27 cellular contexts compared by ENCODE assay signal in the genomic region with DNA sequence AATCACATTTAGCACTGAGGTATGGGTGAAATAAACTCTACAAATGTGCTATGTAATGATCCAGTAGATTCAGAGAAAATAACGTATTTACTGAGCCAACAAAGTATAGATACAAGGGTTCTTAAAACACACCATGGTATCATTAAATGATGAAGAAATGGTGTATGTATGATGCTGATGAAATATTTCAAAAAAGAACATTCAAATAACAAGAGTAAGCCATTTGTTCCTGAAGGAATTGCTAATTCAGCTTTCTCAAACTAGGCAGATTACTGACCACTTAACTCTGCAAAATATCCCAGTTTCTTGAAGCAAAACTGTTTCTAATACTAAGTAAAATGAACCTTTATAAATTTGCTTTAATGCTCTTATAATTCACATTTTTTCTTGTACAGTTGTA.
DNase-seq lines count a peak whose midpoint lies in the region; ATAC-seq, FAIRE-seq and TF ChIP-seq lines count a peak whose summit lies in the region.
"Had no signal": no experiment of that assay in that cellular context is flagged by ENCODE, and none has a peak within 500 bp of the region (broad histone marks: within the 10 kb centered on the region; RNA-seq: fewer than 3 reads in every experiment).

No MANE protein-coding gene starts in this region.

- H3K27me3 ChIP-seq in astrocyte (ENCODE audit: insufficient read depth, low read length): no peaks in the 10 kb centered on the region
- no peaks in the 10 kb centered on the region for H3K27me3 ChIP-seq in osteoblast (ENCODE audit: insufficient read depth, low read length)
- peaks cover 2% of the 10 kb centered on the region for H3K27me3 ChIP-seq in upper lobe of right lung
- H3K27me3 ChIP-seq: adrenal gland, ovary, Peyer's patch, suprapubic skin had no signal

- peaks cover 61% of the 10 kb centered on the region for H3K4me1 Mint-ChIP-seq in activated CD4-positive, alpha-beta T cell treated with anti-CD3 and anti-CD28 coated beads, Interleukin-2, amount 10 ng/mL, durations not matched to agents 7 days and 5 days
- H3K4me1 Mint-ChIP-seq in astrocyte (ENCODE audit: low read depth, unreplicated experiment): peaks cover 39% of the 10 kb centered on the region

- H3K27ac Mint-ChIP-seq in activated CD4-positive, alpha-beta T cell treated with anti-CD3 and anti-CD28 coated beads, Interleukin-2, amount 10 ng/mL, durations not matched to agents 7 days and 5 days: peak overlapping the region; percentile 92
- no peak overlapping the region for H3K27ac Mint-ChIP-seq in astrocyte (ENCODE audit: unreplicated experiment)
- H3K27ac Mint-ChIP-seq: activated CD4-positive, alpha-beta memory T cell treated with anti-CD3 and anti-CD28 coated beads for 36 hours; brain; GM23338; nephron progenitor cell had no signal

- H3K27ac ChIP-seq in astrocyte (ENCODE audit: low read depth, low read length): no peak overlapping the region
- peak overlapping the region; percentile 94 for H3K27ac ChIP-seq in osteoblast (ENCODE audit: low read depth, low read length)
- H3K27ac ChIP-seq in upper lobe of right lung: no peak overlapping the region
- H3K27ac ChIP-seq: 22Rv1, adrenal gland, ovary, suprapubic skin had no signal

- H3K4me1 ChIP-seq in astrocyte (ENCODE audit: insufficient read depth, low read length) (peaks cover 31% of the 10 kb centered on the region), osteoblast (ENCODE audit: insufficient read depth, low read length) (peaks cover 52% of the 10 kb centered on the region), upper lobe of right lung (no peaks in the 10 kb centered on the region)
- H3K4me1 ChIP-seq: adrenal gland had no signal

- H3K4me2 ChIP-seq in astrocyte (ENCODE audit: low read length) (no peak overlapping the region), osteoblast (ENCODE audit: insufficient read depth, low read length) (peak overlapping the region; percentile 78)
- H3K4me2 ChIP-seq: GM23338 had no signal

- H3K9me3 Mint-ChIP-seq in activated CD4-positive, alpha-beta T cell treated with anti-CD3 and anti-CD28 coated beads, Interleukin-2, amount 10 ng/mL, durations not matched to agents 7 days and 5 days: no peaks in the 10 kb centered on the region
- H3K9me3 Mint-ChIP-seq in astrocyte (ENCODE audit: unreplicated experiment): no peaks in the 10 kb centered on the region
- H3K9me3 Mint-ChIP-seq: activated CD4-positive, alpha-beta memory T cell treated with anti-CD3 and anti-CD28 coated beads for 36 hours; brain; CD4-positive, CD25-positive, alpha-beta regulatory T cell; GM23338; nephron progenitor cell; stimulated activated effector memory CD8-positive, alpha-beta T cell treated with anti-CD3 and anti-CD28 coated beads, Interleukin-12 subunit alpha, Interleukin-12 subunit beta, amount 100 ng/mL, for 72 hours had no signal

- H2AFZ ChIP-seq in astrocyte (ENCODE audit: low read depth, low read length) (no peak overlapping the region), osteoblast (ENCODE audit: low read length) (peak overlapping the region; percentile 0)
- H2AFZ ChIP-seq: GM23338 had no signal

- H4K20me1 ChIP-seq in astrocyte (ENCODE audit: insufficient read depth, low read length) (no peaks in the 10 kb centered on the region), osteoblast (ENCODE audit: insufficient read depth, low read length) (no peaks in the 10 kb centered on the region)

- CTCF ChIA-PET in activated CD4-positive, alpha-beta T cell treated with anti-CD3 and anti-CD28 coated beads, Interleukin-2, amount 10 ng/mL, durations not matched to agents 7 days and 5 days (lab: Charles Lee): interaction anchor here (2.4 kb wide), 1 partner anchor 11 kb away, joined by 6 read pairs; no protein-coding TSS in a partner anchor

- H3K4me3 ChIP-seq in astrocyte (ENCODE audit: insufficient read depth, low read depth, low read length) (no peak overlapping the region), osteoblast (ENCODE audit: insufficient read depth, low read length) (no peak overlapping the region), upper lobe of right lung (no peak overlapping the region)
- H3K4me3 ChIP-seq: adrenal gland, GM23338, ovary, suprapubic skin had no signal

- no peak overlapping the region for H3K9ac ChIP-seq in astrocyte (ENCODE audit: low read length)

- H3K79me2 ChIP-seq in astrocyte (ENCODE audit: insufficient read depth, low read length): peaks cover 63% of the 10 kb centered on the region
- H3K79me2 ChIP-seq in osteoblast (ENCODE audit: insufficient read depth, low read length): peaks cover 5% of the 10 kb centered on the region

- no peak for DNase-seq in activated CD4-positive, alpha-beta T cell treated with anti-CD3 and anti-CD28 coated beads, Interleukin-2, amount 10 ng/mL, durations not matched to agents 7 days and 5 days
- no peak for DNase-seq in activated CD4-positive, alpha-beta T cell treated with anti-CD3 and anti-CD28 coated beads for 1 hour
- DNase-seq in HT-29 (ENCODE audit: low spot score) (peak; percentile 69), astrocyte (ENCODE audit: low read depth) (no peak), osteoblast (ENCODE audit: insufficient read length, low spot score, missing footprints) (no peak), upper lobe of right lung (no peak), NCI-H345 (lab: John Stamatoyannopoulos, UW) (no peak), pons (ENCODE audit: low spot score) (no peak)
- DNase-seq: activated effector memory CD4-positive, alpha-beta T cell treated with anti-CD3 and anti-CD28 coated beads, Interleukin-2, amount 50 U/mL, for 16 hours; adrenal gland; cerebellar nuclear complex; DMS153; head of caudate nucleus; NCI-H2171; NCI-H526; nephron progenitor cell; ovary; Peyer's patch; right cardiac atrium; stimulated activated CD4-positive, alpha-beta T cell treated with anti-CD3 and anti-CD28 coated beads, Interleukin-2, amount 100 ng/mL, for 48 hours had no signal

- peaks cover 10% of the 10 kb centered on the region for H3K27me3 Mint-ChIP-seq in activated CD4-positive, alpha-beta T cell treated with anti-CD3 and anti-CD28 coated beads, Interleukin-2, amount 10 ng/mL, durations not matched to agents 7 days and 5 days
- H3K27me3 Mint-ChIP-seq in astrocyte (ENCODE audit: low read depth, unreplicated experiment): no peaks in the 10 kb centered on the region
- H3K27me3 Mint-ChIP-seq: CD4-positive, CD25-positive, alpha-beta regulatory T cell had no signal

- H3K36me3 Mint-ChIP-seq in activated CD4-positive, alpha-beta T cell treated with anti-CD3 and anti-CD28 coated beads, Interleukin-2, amount 10 ng/mL, durations not matched to agents 7 days and 5 days (ENCODE audit: low read depth): peaks cover 1% of the 10 kb centered on the region
- H3K36me3 Mint-ChIP-seq in astrocyte (ENCODE audit: low read depth, unreplicated experiment): no peaks in the 10 kb centered on the region
- H3K36me3 Mint-ChIP-seq: activated CD4-positive, alpha-beta memory T cell treated with anti-CD3 and anti-CD28 coated beads for 36 hours; brain; CD4-positive, CD25-positive, alpha-beta regulatory T cell had no signal

- H3K4me3 Mint-ChIP-seq in activated CD4-positive, alpha-beta T cell treated with anti-CD3 and anti-CD28 coated beads, Interleukin-2, amount 10 ng/mL, durations not matched to agents 7 days and 5 days: no peak overlapping the region
- no peak overlapping the region for H3K4me3 Mint-ChIP-seq in astrocyte (ENCODE audit: unreplicated experiment)
- H3K4me3 Mint-ChIP-seq: brain, GM23338, nephron progenitor cell had no signal

- no peak for ATAC-seq in upper lobe of right lung
- ATAC-seq: GM23338, right cardiac atrium had no signal

- H3K9me3 ChIP-seq in astrocyte (ENCODE audit: insufficient read depth, low read depth, low read length) (no peaks in the 10 kb centered on the region), osteoblast (ENCODE audit: low read depth, low read length) (no peaks in the 10 kb centered on the region), upper lobe of right lung (no peaks in the 10 kb centered on the region)
- H3K9me3 ChIP-seq: adrenal gland, ovary, Peyer's patch, suprapubic skin had no signal

- H3K36me3 ChIP-seq in astrocyte (ENCODE audit: insufficient read depth, low read length) (no peaks in the 10 kb centered on the region), osteoblast (ENCODE audit: insufficient read depth, low read length) (no peaks in the 10 kb centered on the region), upper lobe of right lung (no peaks in the 10 kb centered on the region)
- H3K36me3 ChIP-seq: adrenal gland, ovary, Peyer's patch, suprapubic skin had no signal

- peak; percentile 62 for FAIRE-seq in astrocyte (lab: Jason Lieb, UNC)

- POLR2A ChIA-PET in activated CD4-positive, alpha-beta T cell treated with anti-CD3 and anti-CD28 coated beads, Interleukin-2, amount 10 ng/mL, durations not matched to agents 7 days and 5 days (lab: Charles Lee): no interaction called here

- intact Hi-C loops in upper lobe of right lung (cut with DNase I): no loop called here

- TF ChIP-seq CTCF in astrocyte (IDR thresholded peaks at IDR 0.05; ENCODE audit: insufficient read depth, low read depth, low read length) (no peak), osteoblast (IDR thresholded peaks at IDR 0.05; ENCODE audit: extremely low read depth, low read depth, low read length) (no peak), upper lobe of right lung (IDR thresholded peaks at IDR 0.05) (no peak)
